In the genomic region with DNA sequence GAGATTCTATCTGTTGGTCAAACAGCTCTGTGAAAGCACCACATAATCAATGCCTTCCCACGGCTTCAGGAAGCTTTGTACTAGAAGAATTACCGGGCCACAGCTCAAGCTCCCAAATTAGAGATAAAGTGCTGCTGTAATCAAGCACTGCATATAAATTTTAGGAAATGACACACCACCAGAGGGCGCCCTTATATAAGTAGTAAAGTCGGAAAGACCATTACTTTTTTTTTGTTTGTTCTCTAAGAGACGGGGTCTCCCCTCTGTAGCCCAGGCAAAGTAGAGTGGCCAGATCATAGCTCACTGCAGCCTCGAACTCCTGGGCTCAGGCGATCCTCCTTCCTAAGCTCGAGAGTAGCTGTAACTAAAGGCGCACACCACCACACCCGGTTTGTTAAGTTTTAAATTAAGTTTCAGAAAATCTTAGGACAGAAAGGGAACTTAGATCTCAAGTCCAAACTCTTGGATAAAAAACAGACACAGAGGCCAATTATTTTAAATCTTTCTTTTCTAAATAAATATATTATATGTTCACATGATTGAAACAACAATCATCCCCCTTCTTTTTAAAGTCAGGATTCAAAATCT, we compare ENCODE assay signal across 8 cellular contexts. TPM values are rescaled to one million over a fixed set of nuclear protein-coding genes. Genes with fewer than 3 reads are reported as not detected.
DNase-seq lines count a peak whose midpoint lies in the region; ATAC-seq and TF ChIP-seq lines count a peak whose summit lies in the region.

No MANE protein-coding gene starts in this region.

- H3K9me3 ChIP-seq in Panc1 (ENCODE audit: control insufficient read depth, insufficient read depth, low read depth, low read length) = no peaks in the 10 kb centered on the region

- intact Hi-C loops in Panc1 (cut with micrococcal nuclease; ENCODE audit: unreplicated experiment) = loop anchor here (1.0 to 5.0 kb wide), 2 partner anchors 60 to 950 kb away; no protein-coding TSS in a partner anchor

- ATAC-seq in Panc1 = peak; percentile 69
- ATAC-seq in stimulated activated naive CD8-positive, alpha-beta T cell treated with anti-CD3 and anti-CD28 coated beads, Interleukin-15, Interleukin-2, amounts not matched to agents 100 U/mL and 50 U/mL, for 24 hours = peak; percentile 55
- ATAC-seq in GM21367 (IDR thresholded peaks at IDR 0.05; ENCODE audit: unreplicated experiment) = no peak

- no TSS peak for BruUV-seq in Panc1 (replicated peaks; lab: Mats Ljungman, UMichigan)

- peak overlapping the region in 2 of 3 experiments; percentile 37 to 52 for H3K27ac Mint-ChIP-seq in nephron

- in situ Hi-C loops in GM13976 (cut with MboI; ENCODE audit: low sequenced_read_pairs, unreplicated experiment) = loop anchor here (25.0 kb wide), 2 partner anchors 155 to 945 kb away; no protein-coding TSS in a partner anchor
- in situ Hi-C loops in Panc1 (cut with HindIII; ENCODE audit: low pct_unique_long_range_greater_than_20kb, low sequenced_read_pairs) = no loop called here

- CTCF ChIA-PET in Panc1 (lab: Charles Lee) = interaction anchor here (0.6 to 2.0 kb wide), 8 partner anchors 9 to 379 kb away, joined by 3 to 10 read pairs (median 4); a partner anchor contains a TSS

- H3K36me3 Mint-ChIP-seq in nephron (ENCODE audit: low read depth) = peaks cover under 1% of the 10 kb centered on the region

- H3K27me3 Mint-ChIP-seq in nephron (ENCODE audit: low read depth) = no peaks in the 10 kb centered on the region

- POLR2A ChIA-PET in Panc1 (lab: Charles Lee) = no interaction called here

- H3K4me3 Mint-ChIP-seq in nephron = peak overlapping the region in 1 of 3 experiments; percentile 51

- H3K27me3 ChIP-seq in Panc1 (ENCODE audit: control insufficient read depth, insufficient read depth, low read length) = no peaks in the 10 kb centered on the region

- H3K36me3 ChIP-seq in Panc1 (ENCODE audit: control insufficient read depth, insufficient read depth, low read length) = no peaks in the 10 kb centered on the region

- TF ChIP-seq CTCF in GM13976 (IDR thresholded peaks at IDR 0.05; ENCODE audit: borderline replicate concordance, control extremely low read depth, extremely low read depth, insufficient read depth, missing control alignments) (peak; percentile 58), Panc1 (IDR thresholded peaks at IDR 0.05) (peak; percentile 90), nephron (IDR thresholded peaks at IDR 0.05; ENCODE audit: unreplicated experiment in 3 of 3) (peak; percentile 71 to 81 (median 74))

- peak overlapping the region; percentile 60; the same call in 1 of the 2 replicates for H3K27ac ChIP-seq in Panc1 (ENCODE audit: low read length)

- peaks cover 4% of the 10 kb centered on the region for H3K4me1 Mint-ChIP-seq in nephron

- no peaks in the 10 kb centered on the region for H3K9me3 Mint-ChIP-seq in nephron

- peak; percentile 58 for DNase-seq in GM13976 (ENCODE audit: low spot score)
- DNase-seq in LoVo (ENCODE audit: low spot score) = peak; percentile 75
- DNase-seq in Panc1 (ENCODE audit: low read depth, low spot score) = peak; percentile 52
- DNase-seq in activated T-cell treated with anti-CD3 and anti-CD28 coated beads, Interleukin-2, amount 50 U/mL, for 48 hours = peak; percentile 74 to 77
- peak; percentile 72 for DNase-seq in fibroblast of gingiva (ENCODE audit: low read depth)
- peak; percentile 85 for DNase-seq in stimulated activated naive CD8-positive, alpha-beta T cell treated with anti-CD3 and anti-CD28 coated beads, Interleukin-15, Interleukin-2, amounts not matched to agents 100 U/mL and 50 U/mL, for 24 hours

- H3K4me3 ChIP-seq in Panc1 (ENCODE audit: low read depth in 2 of 2, low read length in 2 of 2) = peak overlapping the region in 1 of 2 experiments; percentile 26; a peak in 2 of 4 replicates

- peaks cover 21% of the 10 kb centered on the region for H3K4me1 ChIP-seq in Panc1 (ENCODE audit: control insufficient read depth, insufficient read depth, low read length)

RNA-seq across cellular contexts. Expression of a gene that starts 32.6 kb away (rescaled TPM):
- 57.0 TPM for total RNA-seq in Panc1 (2021; ENCODE audit: unreplicated experiment)
- polyA plus RNA-seq in Panc1 (2012; ENCODE audit: insufficient read length) = 43.6 TPM

RNA-seq across cellular contexts. Expression of a gene that starts 33.9 kb away (rescaled TPM):
- 22.9 TPM for total RNA-seq in Panc1 (2021; ENCODE audit: unreplicated experiment)
- polyA plus RNA-seq in Panc1 (2012; ENCODE audit: insufficient read length) = 5.9 TPM
